Comparison of ENCODE assay signal across 11 cellular contexts in the genomic region with DNA sequence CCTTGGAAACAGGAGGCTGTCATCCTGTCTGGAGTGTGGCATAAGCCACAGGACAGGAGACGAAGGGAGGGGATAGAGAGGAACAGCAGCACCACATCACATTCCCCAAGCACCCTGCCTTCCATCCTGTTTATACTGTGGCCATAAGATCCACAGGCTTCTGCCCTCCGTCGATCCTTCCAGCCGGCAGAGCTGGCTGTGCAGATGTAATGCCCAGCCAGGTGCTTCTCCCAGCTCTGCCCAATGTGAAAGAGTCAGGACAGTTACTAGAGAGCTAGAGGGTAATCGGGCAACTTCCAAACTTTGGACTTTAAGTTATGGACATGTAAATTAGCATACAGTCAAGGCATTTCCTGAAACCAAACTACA.
DNase-seq lines count a peak whose midpoint lies in the region; ATAC-seq and TF ChIP-seq lines count a peak whose summit lies in the region.
"Had no signal": no experiment of that assay in that cellular context is flagged by ENCODE, and none has a peak within 500 bp of the region (broad histone marks: within the 10 kb centered on the region; RNA-seq: fewer than 3 reads in every experiment).

No MANE protein-coding gene starts in this region.

- H2AFZ ChIP-seq in mesenchymal stem cell (ENCODE audit: low read depth, low read length), result no peak overlapping the region

- no peak for TF ChIP-seq CTCF in RWPE2 (IDR thresholded peaks at IDR 0.05; ENCODE audit: poor library complexity, severe bottlenecking)
- TF ChIP-seq CTCF in colonic mucosa (IDR thresholded peaks at IDR 0.05), result no peak
- no peak for TF ChIP-seq CTCF in suprapubic skin (IDR thresholded peaks at IDR 0.05)
- TF ChIP-seq CTCF in GM20000 (IDR thresholded peaks at IDR 0.05; ENCODE audit: extremely low read depth, missing control alignments), result no peak
- no peak for TF ChIP-seq CTCF in uterus (IDR thresholded peaks at IDR 0.05)

- TF ChIP-seq POLR2A in suprapubic skin (IDR thresholded peaks at IDR 0.05), result no peak
- no peak for TF ChIP-seq POLR2A in uterus (IDR thresholded peaks at IDR 0.05)

- H2BK120ac ChIP-seq in mesenchymal stem cell (ENCODE audit: low read depth, low read length), result no peak overlapping the region

- ATAC-seq in RWPE2 (ENCODE audit: low read depth) (peak; percentile 56), GM18861 (IDR thresholded peaks at IDR 0.05; ENCODE audit: unreplicated experiment) (no peak)
- ATAC-seq: CD8-positive, alpha-beta T cell had no signal

- H3K27me3 Mint-ChIP-seq in T-helper 2 cell treated with Interferon-gamma antibody and Interleukin-4, amounts not matched to agents 5 μg/mL and 100 μg/mL, for 36 hours (ENCODE audit: low read depth), result no peaks in the 10 kb centered on the region

- H2BK12ac ChIP-seq in mesenchymal stem cell (ENCODE audit: low read length in 2 of 2), result no peak overlapping the region

- no peak overlapping the region for H2BK5ac ChIP-seq in mesenchymal stem cell (ENCODE audit: low read depth, low read length, poor library complexity, severe bottlenecking)

- H3K4me3 ChIP-seq in RWPE2 (ENCODE audit: severe bottlenecking) (no peak overlapping the region), colonic mucosa (no peak overlapping the region), mesenchymal stem cell (ENCODE audit: insufficient read depth in 1 of 2, low read depth in 1 of 2, low read length in 2 of 2) (no peak overlapping the region), suprapubic skin (no peak overlapping the region), uterus (no peak overlapping the region)
- H3K4me3 ChIP-seq: HAP-1 had no signal

- H3K4me2 ChIP-seq in mesenchymal stem cell (ENCODE audit: low read length, poor library complexity, severe bottlenecking), result no peak overlapping the region

- H3K27me3 ChIP-seq in RWPE2 (ENCODE audit: insufficient read depth, poor library complexity, severe bottlenecking), result no peaks in the 10 kb centered on the region
- no peaks in the 10 kb centered on the region for H3K27me3 ChIP-seq in colonic mucosa
- peaks cover 0 to 5% of the 10 kb centered on the region in 2 experiments for H3K27me3 ChIP-seq in mesenchymal stem cell (ENCODE audit: control insufficient read depth in 1 of 2, insufficient read depth in 1 of 2, low read length in 2 of 2)
- H3K27me3 ChIP-seq in suprapubic skin, result peaks cover 6% of the 10 kb centered on the region
- no peaks in the 10 kb centered on the region for H3K27me3 ChIP-seq in uterus

- H3K27ac ChIP-seq in RWPE2 (ENCODE audit: poor library complexity, severe bottlenecking), result peak overlapping the region; percentile 4
- peak overlapping the region; percentile 72 for H3K27ac ChIP-seq in colonic mucosa
- no peak overlapping the region for H3K27ac ChIP-seq in mesenchymal stem cell (ENCODE audit: low read length, poor library complexity, severe bottlenecking)
- peak overlapping the region; percentile 22 for H3K27ac ChIP-seq in suprapubic skin
- no peak overlapping the region for H3K27ac ChIP-seq in uterus

- DNase-seq in RWPE2 (ENCODE audit: low spot score) (no peak), colonic mucosa (no peak), mesenchymal stem cell (no peak), suprapubic skin (ENCODE audit: low spot score in 2 of 2) (no peak), GM20000 (ENCODE audit: low spot score) (no peak), uterus (no peak)
- DNase-seq in T-helper 2 cell treated with Interferon-gamma antibody and Interleukin-4, amounts not matched to agents 5 μg/mL and 100 μg/mL, for 36 hours (ENCODE audit: low spot score), result no peak
- DNase-seq: CD8-positive, alpha-beta T cell had no signal

- H3K9me3 ChIP-seq in RWPE2 (ENCODE audit: severe bottlenecking) (no peaks in the 10 kb centered on the region), colonic mucosa (no peaks in the 10 kb centered on the region), mesenchymal stem cell (ENCODE audit: control insufficient read depth, low read length) (no peaks in the 10 kb centered on the region), suprapubic skin (no peaks in the 10 kb centered on the region), uterus (no peaks in the 10 kb centered on the region)
- H3K9me3 ChIP-seq: HAP-1 had no signal

- TF ChIP-seq EP300 in suprapubic skin (IDR thresholded peaks at IDR 0.05), result no peak

- no peaks in the 10 kb centered on the region for H3K36me3 Mint-ChIP-seq in T-helper 2 cell treated with Interferon-gamma antibody and Interleukin-4, amounts not matched to agents 5 μg/mL and 100 μg/mL, for 36 hours (ENCODE audit: low read depth)
- H3K36me3 Mint-ChIP-seq: CD8-positive, alpha-beta T cell had no signal

- intact Hi-C loops in colonic mucosa (cut with DNase I) (no loop called here), uterus (cut with DNase I; ENCODE audit: low total_unique reads) (no loop called here)

- 57% methylated on average over 5 of the region's 5 CpGs for WGBS in mesenchymal stem cell
- 38% methylated on average over 4 of the region's 5 CpGs for WGBS in suprapubic skin

- no peak overlapping the region for H3K27ac Mint-ChIP-seq in T-helper 2 cell treated with Interferon-gamma antibody and Interleukin-4, amounts not matched to agents 5 μg/mL and 100 μg/mL, for 36 hours
- H3K27ac Mint-ChIP-seq: CD8-positive, alpha-beta T cell; IgD-negative memory B cell had no signal

- no peak overlapping the region for H4K91ac ChIP-seq in mesenchymal stem cell (ENCODE audit: low read length)

- H4K8ac ChIP-seq in mesenchymal stem cell (ENCODE audit: low read length), result peak overlapping the region; percentile 33

- H3K18ac ChIP-seq in mesenchymal stem cell (ENCODE audit: low read depth in 1 of 2, low read length in 2 of 2), result no peak overlapping the region

- H2AK5ac ChIP-seq in mesenchymal stem cell (ENCODE audit: low read length, severe bottlenecking), result no peak overlapping the region

- H3K14ac ChIP-seq in mesenchymal stem cell (ENCODE audit: low read length in 2 of 2), result peak overlapping the region in 1 of 2 experiments; percentile 64

- H3K4me3 Mint-ChIP-seq in T-helper 2 cell treated with Interferon-gamma antibody and Interleukin-4, amounts not matched to agents 5 μg/mL and 100 μg/mL, for 36 hours, result no peak overlapping the region
- H3K4me3 Mint-ChIP-seq: CD8-positive, alpha-beta T cell; IgD-negative memory B cell had no signal

- no peaks in the 10 kb centered on the region; the same call in 1 of the 2 replicates for H3K36me3 ChIP-seq in RWPE2 (ENCODE audit: low read depth)
- H3K36me3 ChIP-seq in colonic mucosa, result no peaks in the 10 kb centered on the region
- no peaks in the 10 kb centered on the region for H3K36me3 ChIP-seq in mesenchymal stem cell (ENCODE audit: control insufficient read depth in 1 of 2, insufficient read depth in 2 of 2, low read depth in 1 of 2, low read length in 2 of 2)
- H3K36me3 ChIP-seq in suprapubic skin, result no peaks in the 10 kb centered on the region
- H3K36me3 ChIP-seq in uterus, result no peaks in the 10 kb centered on the region
- H3K36me3 ChIP-seq: HAP-1 had no signal

- H3K4me1 Mint-ChIP-seq in T-helper 2 cell treated with Interferon-gamma antibody and Interleukin-4, amounts not matched to agents 5 μg/mL and 100 μg/mL, for 36 hours (ENCODE audit: low read depth), result no peaks in the 10 kb centered on the region
- H3K4me1 Mint-ChIP-seq: IgD-negative memory B cell had no signal

- H3K79me1 ChIP-seq in mesenchymal stem cell (replicated peaks; ENCODE audit: low read length, poor library complexity, severe bottlenecking), result peaks cover 29% of the 10 kb centered on the region

- no peak overlapping the region for H3K4ac ChIP-seq in mesenchymal stem cell (ENCODE audit: low read depth in 1 of 2, low read length in 2 of 2)

- H3K9me3 Mint-ChIP-seq in T-helper 2 cell treated with Interferon-gamma antibody and Interleukin-4, amounts not matched to agents 5 μg/mL and 100 μg/mL, for 36 hours, result peaks cover 5% of the 10 kb centered on the region
- H3K9me3 Mint-ChIP-seq: CD8-positive, alpha-beta T cell had no signal

- H3K9ac ChIP-seq in colonic mucosa (ENCODE audit: low read depth in 2 of 2, low read length in 2 of 2) (peak overlapping the region in 1 of 2 donors; percentile 77), mesenchymal stem cell (ENCODE audit: low read length) (no peak overlapping the region)

- H2BK15ac ChIP-seq in mesenchymal stem cell (ENCODE audit: low read depth, poor library complexity, severe bottlenecking), result no peak overlapping the region

- H3K4me1 ChIP-seq in RWPE2 (ENCODE audit: insufficient read depth, poor library complexity, severe bottlenecking), result peaks cover 14% of the 10 kb centered on the region
- H3K4me1 ChIP-seq in colonic mucosa, result no peaks in the 10 kb centered on the region
- peaks cover 17% of the 10 kb centered on the region for H3K4me1 ChIP-seq in mesenchymal stem cell (ENCODE audit: control insufficient read depth, insufficient read depth, low read depth, low read length)
- peaks cover 19% of the 10 kb centered on the region for H3K4me1 ChIP-seq in suprapubic skin
- H3K4me1 ChIP-seq in uterus, result no peaks in the 10 kb centered on the region
- H3K4me1 ChIP-seq: HAP-1 had no signal

- no peak overlapping the region for H3K23ac ChIP-seq in mesenchymal stem cell (ENCODE audit: low read length in 2 of 2)

Comparison
In these comparisons a context has a peak if more than half of its experiments do, and no peak if none do; other contexts are left out.
1. H3K27ac ChIP-seq: peak in RWPE2 (single experiment), colonic mucosa (single experiment) and suprapubic skin (single experiment); none in mesenchymal stem cell (single experiment) and uterus (0 of 2).